In the genomic region with DNA sequence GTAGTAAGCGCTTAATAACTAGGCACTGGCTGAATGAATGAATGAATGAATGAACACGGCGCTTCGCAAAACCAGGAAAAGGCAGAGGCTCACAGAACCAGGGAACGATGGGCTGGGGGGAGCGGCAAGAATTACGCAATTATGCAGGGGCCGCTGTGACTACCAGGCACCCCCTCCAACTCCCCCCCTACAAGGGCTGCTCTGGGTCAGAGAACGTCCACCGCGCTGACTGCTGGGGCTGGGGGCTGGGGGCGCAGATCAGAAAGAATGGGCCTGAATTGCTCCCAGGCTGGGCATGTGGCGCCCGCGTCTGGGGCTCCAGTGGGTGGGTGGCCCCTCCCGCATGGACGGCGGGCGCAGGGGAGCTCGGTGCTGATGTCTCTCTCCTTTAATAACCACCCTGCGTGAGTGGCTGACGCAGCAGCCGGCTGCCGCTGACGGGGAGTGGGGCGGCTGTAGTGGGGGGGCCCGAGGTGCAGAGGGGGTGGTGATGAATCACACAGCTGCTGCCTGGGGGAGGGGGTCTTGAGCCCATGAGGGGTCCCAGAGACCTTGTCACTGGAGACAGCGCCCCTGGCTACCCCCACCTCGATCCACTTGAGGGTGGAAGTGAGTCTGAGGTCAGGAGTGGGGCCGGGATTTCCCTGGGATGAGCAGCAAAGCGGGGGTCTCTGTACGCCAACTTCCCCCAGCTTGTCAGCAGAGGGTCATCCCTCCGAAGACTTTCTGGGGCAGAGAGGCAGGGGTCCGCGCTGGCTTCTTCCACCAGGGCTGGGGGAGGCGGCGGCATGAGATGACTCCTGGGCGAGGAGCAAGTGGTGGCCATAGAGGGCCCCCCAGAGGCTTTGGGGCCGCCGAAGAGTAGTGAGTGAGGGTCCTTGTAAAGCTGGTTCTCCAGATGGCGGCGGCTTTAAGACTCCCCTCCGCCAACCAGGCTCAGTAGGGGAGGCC, we compare ENCODE assay signal across 1 cellular context.
TF ChIP-seq lines count a peak whose summit lies in the region.

No MANE protein-coding gene starts in this region.

TF ChIP-seq in endothelial cell of umbilical vein, 7 proteins besides CTCF, POLR2A, EP300 and RAD21:
- no peak for TF ChIP-seq GATA2 (IDR thresholded peaks at IDR 0.05; ENCODE audit: insufficient read depth, insufficient read length, low read depth, low read length)
- TF ChIP-seq EZH2 (IDR thresholded peaks at IDR 0.05; ENCODE audit: borderline replicate concordance, low read depth, low read length, severe bottlenecking) = no peak
- TF ChIP-seq, protein P1, sequence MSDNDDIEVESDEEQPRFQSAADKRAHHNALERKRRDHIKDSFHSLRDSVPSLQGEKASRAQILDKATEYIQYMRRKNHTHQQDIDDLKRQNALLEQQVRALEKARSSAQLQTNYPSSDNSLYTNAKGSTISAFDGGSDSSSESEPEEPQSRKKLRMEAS (IDR thresholded peaks at IDR 0.05; ENCODE audit: insufficient read depth, insufficient read length) = no peak
- no peak for TF ChIP-seq POLR2AphosphoS5 (IDR thresholded peaks at IDR 0.05; ENCODE audit: insufficient read depth, low read depth, low read length)
- TF ChIP-seq JUN (IDR thresholded peaks at IDR 0.05; ENCODE audit: borderline replicate concordance, insufficient read depth, insufficient read length, low read depth) = no peak
- TF ChIP-seq FOS (IDR thresholded peaks at IDR 0.05; ENCODE audit: borderline replicate concordance, insufficient read depth, low read length) = no peak
- TF ChIP-seq MYC (IDR thresholded peaks at IDR 0.05; ENCODE audit: low read depth, low read length) = no peak
